Comparison of ENCODE assay signal across 8 cellular contexts in the genomic region with DNA sequence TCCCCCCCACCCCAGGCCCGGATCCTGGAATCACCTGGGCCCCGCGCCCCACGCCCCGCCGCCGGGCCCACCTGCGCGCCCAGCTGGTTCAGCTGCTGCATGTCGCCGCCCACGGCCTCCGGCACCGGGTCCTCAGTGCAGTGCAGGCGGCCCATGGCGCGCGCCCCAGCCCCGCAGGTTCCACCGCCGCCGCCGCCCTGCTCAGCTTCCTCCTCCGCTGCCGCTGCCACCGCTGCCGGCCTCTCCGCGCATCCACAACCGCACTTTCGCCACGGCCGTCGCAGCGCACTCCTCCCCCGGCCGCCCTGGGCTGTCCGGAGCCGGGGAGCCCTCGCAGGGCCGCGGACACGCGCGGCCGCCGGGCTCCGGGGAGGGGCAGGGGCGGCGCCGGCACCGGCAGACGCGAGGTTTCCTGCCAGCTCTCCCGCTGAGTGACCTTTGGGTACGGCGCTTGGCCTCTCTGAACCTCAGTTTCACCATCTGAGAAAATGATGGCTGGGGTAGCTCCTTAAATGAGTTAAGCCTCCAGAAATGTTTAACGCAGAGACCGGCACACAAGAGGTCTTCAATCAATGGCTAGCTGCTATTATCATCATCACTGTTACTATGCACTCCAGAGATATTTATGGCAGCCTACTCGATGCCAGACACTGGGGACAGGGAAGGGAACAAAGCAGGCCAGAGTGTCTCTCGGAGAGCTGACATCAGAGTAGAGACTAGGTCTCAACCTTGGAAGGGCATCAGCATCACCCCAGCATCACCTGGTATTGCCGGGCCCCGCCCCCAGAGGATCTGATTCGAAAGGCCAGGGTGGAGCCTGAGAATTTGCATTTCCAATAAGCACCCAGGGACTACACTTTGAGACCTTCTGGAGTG. TPM values are rescaled to one million over a fixed set of nuclear protein-coding genes. Genes with fewer than 3 reads are reported as not detected.
DNase-seq lines count a peak whose midpoint lies in the region; ATAC-seq, FAIRE-seq and TF ChIP-seq lines count a peak whose summit lies in the region.

COMMD7 (minus strand) TSS at position 231 of the 876 bp plus-strand sequence; CDS start at position 155, 76 bp downstream.

- peaks cover 10% of the 10 kb centered on the region for H3K4me1 Mint-ChIP-seq in astrocyte (ENCODE audit: low read depth, unreplicated experiment)

- H3K27ac Mint-ChIP-seq in astrocyte (ENCODE audit: unreplicated experiment): peak within 1 kb of the TSS; percentile 92

- H3K4me1 ChIP-seq in BLaER1 treated with 17β-estradiol and CSF1 and Interleukin-3, amounts not matched to agents 10 nM and 100 nM: peaks cover 30 to 50% (median 37%) of the 10 kb centered on the region in 10 experiments
- H3K4me1 ChIP-seq in Karpas-422 (ENCODE audit: low read length) (peaks cover 26% of the 10 kb centered on the region), astrocyte (ENCODE audit: insufficient read depth, low read length) (peaks cover 24% of the 10 kb centered on the region)

- no peak for FAIRE-seq in astrocyte (lab: Jason Lieb, UNC)

- H3K79me2 ChIP-seq in Karpas-422 (ENCODE audit: low read length) (no peaks in the 10 kb centered on the region), astrocyte (ENCODE audit: insufficient read depth, low read length) (peaks cover 38% of the 10 kb centered on the region)

- no peaks in the 10 kb centered on the region for H3K36me3 Mint-ChIP-seq in astrocyte (ENCODE audit: low read depth, unreplicated experiment)

- peak; percentile 56 for ATAC-seq in GM19438 (IDR thresholded peaks at IDR 0.05; ENCODE audit: low read depth, unreplicated experiment)
- peak; percentile 72 for ATAC-seq in sciatic nerve
- no peak for ATAC-seq in GM18858 (IDR thresholded peaks at IDR 0.05; ENCODE audit: unreplicated experiment)

- intact Hi-C loops in T-helper 2 cell treated with Interferon-gamma antibody and Interleukin-4, amounts not matched to agents 100 ng/mL and 5 ng/mL, for 36 hours (cut with micrococcal nuclease): loop anchor here (2.0 to 5.0 kb wide), 2 partner anchors 19 to 206 kb away; partner anchors contain the start of gene DNMT3B
- intact Hi-C loops in sciatic nerve (cut with DNase I): no loop called here

- no peaks in the 10 kb centered on the region for H3K9me3 ChIP-seq in BLaER1 treated with 17β-estradiol and CSF1 and Interleukin-3, amounts not matched to agents 10 nM and 100 nM (replicated peaks in 1 of 11)
- H3K9me3 ChIP-seq in Karpas-422 (ENCODE audit: low read length): no peaks in the 10 kb centered on the region
- no peaks in the 10 kb centered on the region for H3K9me3 ChIP-seq in astrocyte (ENCODE audit: insufficient read depth, low read depth, low read length)

- H3K9me3 Mint-ChIP-seq in astrocyte (ENCODE audit: unreplicated experiment): peaks cover 2% of the 10 kb centered on the region

- TF ChIP-seq CTCF in astrocyte (IDR thresholded peaks at IDR 0.05; ENCODE audit: insufficient read depth, low read depth, low read length): no peak

- DNase-seq in Karpas-422: peak; percentile 91
- no peak for DNase-seq in astrocyte (ENCODE audit: low read depth)
- peak in 40 of 51 donors; percentile 2 to 58 (median 26) for DNase-seq in hypothalamus (lab: John Stamatoyannopoulos, UW)
- DNase-seq in sciatic nerve (ENCODE audit: low spot score): peak; percentile 75

- no peaks in the 10 kb centered on the region for H3K27me3 Mint-ChIP-seq in astrocyte (ENCODE audit: low read depth, unreplicated experiment)

- H3K27ac ChIP-seq in BLaER1 treated with 17β-estradiol and CSF1 and Interleukin-3, amounts not matched to agents 10 nM and 100 nM: peak within 1 kb of the TSS; percentile 76 to 89 (median 83)
- H3K27ac ChIP-seq in Karpas-422 (ENCODE audit: low read length) (no peak within 1 kb of the TSS), astrocyte (ENCODE audit: low read depth, low read length) (peak within 1 kb of the TSS; percentile 75)

- peak within 1 kb of the TSS; percentile 98 for H3K4me3 Mint-ChIP-seq in astrocyte (ENCODE audit: unreplicated experiment)

- peak within 1 kb of the TSS; percentile 74 for H2AFZ ChIP-seq in Karpas-422 (ENCODE audit: low read length)
- H2AFZ ChIP-seq in astrocyte (ENCODE audit: low read depth, low read length): peak within 1 kb of the TSS; percentile 82

- peak within 1 kb of the TSS; percentile 75 to 97 (median 86) for H3K4me3 ChIP-seq in BLaER1 treated with 17β-estradiol and CSF1 and Interleukin-3, amounts not matched to agents 10 nM and 100 nM
- H3K4me3 ChIP-seq in Karpas-422 (ENCODE audit: low read length): peak within 1 kb of the TSS; percentile 75
- H3K4me3 ChIP-seq in astrocyte (ENCODE audit: insufficient read depth, low read depth, low read length): peak within 1 kb of the TSS; percentile 83

- peaks cover 0 to 9% (median 4%) of the 10 kb centered on the region in 11 experiments; a peak in 5 of 22 replicates for H3K36me3 ChIP-seq in BLaER1 treated with 17β-estradiol and CSF1 and Interleukin-3, amounts not matched to agents 10 nM and 100 nM
- H3K36me3 ChIP-seq in Karpas-422 (ENCODE audit: insufficient read depth, low read length): no peaks in the 10 kb centered on the region
- H3K36me3 ChIP-seq in astrocyte (ENCODE audit: insufficient read depth, low read length): no peaks in the 10 kb centered on the region

- H3K9ac ChIP-seq in BLaER1 treated with 17β-estradiol and CSF1 and Interleukin-3, amounts not matched to agents 10 nM and 100 nM: peak within 1 kb of the TSS; percentile 81 to 93 (median 88)
- H3K9ac ChIP-seq in Karpas-422 (ENCODE audit: low read length): peak within 1 kb of the TSS; percentile 71
- peak within 1 kb of the TSS; percentile 95 for H3K9ac ChIP-seq in astrocyte (ENCODE audit: low read length)

- no peaks in the 10 kb centered on the region for H3K9me2 ChIP-seq in Karpas-422 (replicated peaks; ENCODE audit: insufficient read depth, low read length)

- H3K4me2 ChIP-seq in BLaER1 treated with 17β-estradiol and CSF1 and Interleukin-3, amounts not matched to agents 10 nM and 100 nM: peak within 1 kb of the TSS; percentile 85 to 98 (median 91)
- H3K4me2 ChIP-seq in Karpas-422 (ENCODE audit: low read depth, low read length, poor library complexity, severe bottlenecking): peak within 1 kb of the TSS; percentile 90
- H3K4me2 ChIP-seq in astrocyte (ENCODE audit: low read length): peak within 1 kb of the TSS; percentile 99

- H4K20me1 ChIP-seq in BLaER1 treated with 17β-estradiol and CSF1 and Interleukin-3, amounts not matched to agents 10 nM and 100 nM: peaks cover 0 to 22% (median 0%) of the 10 kb centered on the region in 11 experiments; a peak in 8 of 22 replicates
- H4K20me1 ChIP-seq in Karpas-422 (ENCODE audit: insufficient read depth, low read depth, low read length): no peaks in the 10 kb centered on the region
- H4K20me1 ChIP-seq in astrocyte (ENCODE audit: insufficient read depth, low read length): no peaks in the 10 kb centered on the region

- no peaks in the 10 kb centered on the region for H3K27me3 ChIP-seq in BLaER1 treated with 17β-estradiol and CSF1 and Interleukin-3, amounts not matched to agents 10 nM and 100 nM
- H3K27me3 ChIP-seq in Karpas-422 (ENCODE audit: low read length) (no peaks in the 10 kb centered on the region), astrocyte (ENCODE audit: insufficient read depth, low read length) (no peaks in the 10 kb centered on the region)

RNA-seq across cellular contexts. Expression of gene COMMD7, which starts in this region (rescaled TPM):
- 16.7 and 20.5 TPM in 2 replicates for total RNA-seq in Karpas-422 (2014; rRNA removed; shearing (Covaris generic); ENCODE audit: low replicate concordance)
- total RNA-seq in T-helper 2 cell treated with Interferon-gamma antibody and Interleukin-4, amounts not matched to agents 100 ng/mL and 5 ng/mL, for 36 hours: 68.4 and 68.6 TPM in 2 replicates
- total RNA-seq in astrocyte: 38.7 and 38.9 TPM in 2 replicates
- total RNA-seq in sciatic nerve: 30.2 TPM
